ENCODE assay signal across 1 cellular context in genomic region chr6:144467921-144468320, GRCh38.
TF ChIP-seq lines count a peak whose summit lies in the region.

No MANE protein-coding gene starts in this region.

TF ChIP-seq in K562, 482 proteins besides CTCF, POLR2A, EP300 and RAD21:
- TF ChIP-seq SRSF3 (IDR thresholded peaks at IDR 0.05; ENCODE audit: insufficient read depth, low read length) (no peak), HLTF (IDR thresholded peaks at IDR 0.05) (no peak), KDM1A (IDR thresholded peaks at IDR 0.05) (no peak), TAF15 (IDR thresholded peaks at IDR 0.05; ENCODE audit: low read depth, low read length) (no peak), NFIC (IDR thresholded peaks at IDR 0.05) (no peak), POLR2B (IDR thresholded peaks at IDR 0.05; ENCODE audit: low read depth, partially characterized antibody) (no peak), JUN (IDR thresholded peaks at IDR 0.05; ENCODE audit: borderline replicate concordance, low read depth, low read length) (no peak), JUN (CRISPR knock-in tag; IDR thresholded peaks at IDR 0.05; ENCODE audit: borderline replicate concordance) (no peak), NFRKB (IDR thresholded peaks at IDR 0.05; ENCODE audit: low read depth) (no peak), SNAPC5 (CRISPR knock-in tag; IDR thresholded peaks at IDR 0.05) (no peak), SMARCC2 (IDR thresholded peaks at IDR 0.05; ENCODE audit: low read depth) (no peak), SREBF1 (IDR thresholded peaks at IDR 0.05; ENCODE audit: borderline replicate concordance, low read depth, low read length) (no peak), FIP1L1 (IDR thresholded peaks at IDR 0.05; ENCODE audit: low read depth, low read length, poor library complexity, severe bottlenecking) (no peak), TCF7L2 (IDR thresholded peaks at IDR 0.05; ENCODE audit: low read depth, low read length) (no peak), SAFB (IDR thresholded peaks at IDR 0.05; ENCODE audit: borderline replicate concordance, low read depth, low read length) (no peak), SIN3A (IDR thresholded peaks at IDR 0.05; ENCODE audit: borderline replicate concordance in 2 of 2, control insufficient read depth in 1 of 2, low read depth in 2 of 2, low read length in 2 of 2) (no peak), AFF1 (IDR thresholded peaks at IDR 0.05; ENCODE audit: low read depth in 1 of 2, partially characterized antibody in 2 of 2) (no peak)
- TF ChIP-seq, protein P1, sequence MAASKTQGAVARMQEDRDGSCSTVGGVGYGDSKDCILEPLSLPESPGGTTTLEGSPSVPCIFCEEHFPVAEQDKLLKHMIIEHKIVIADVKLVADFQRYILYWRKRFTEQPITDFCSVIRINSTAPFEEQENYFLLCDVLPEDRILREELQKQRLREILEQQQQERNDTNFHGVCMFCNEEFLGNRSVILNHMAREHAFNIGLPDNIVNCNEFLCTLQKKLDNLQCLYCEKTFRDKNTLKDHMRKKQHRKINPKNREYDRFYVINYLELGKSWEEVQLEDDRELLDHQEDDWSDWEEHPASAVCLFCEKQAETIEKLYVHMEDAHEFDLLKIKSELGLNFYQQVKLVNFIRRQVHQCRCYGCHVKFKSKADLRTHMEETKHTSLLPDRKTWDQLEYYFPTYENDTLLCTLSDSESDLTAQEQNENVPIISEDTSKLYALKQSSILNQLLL (CRISPR knock-in tag; IDR thresholded peaks at IDR 0.05; ENCODE audit: borderline replicate concordance), result no peak
- TF ChIP-seq, protein P2, sequence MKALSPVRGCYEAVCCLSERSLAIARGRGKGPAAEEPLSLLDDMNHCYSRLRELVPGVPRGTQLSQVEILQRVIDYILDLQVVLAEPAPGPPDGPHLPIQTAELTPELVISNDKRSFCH (CRISPR knock-in tag; IDR thresholded peaks at IDR 0.05), result no peak
- TF ChIP-seq, protein P2 (tag; IDR thresholded peaks at IDR 0.05), result no peak
- TF ChIP-seq, protein P3, sequence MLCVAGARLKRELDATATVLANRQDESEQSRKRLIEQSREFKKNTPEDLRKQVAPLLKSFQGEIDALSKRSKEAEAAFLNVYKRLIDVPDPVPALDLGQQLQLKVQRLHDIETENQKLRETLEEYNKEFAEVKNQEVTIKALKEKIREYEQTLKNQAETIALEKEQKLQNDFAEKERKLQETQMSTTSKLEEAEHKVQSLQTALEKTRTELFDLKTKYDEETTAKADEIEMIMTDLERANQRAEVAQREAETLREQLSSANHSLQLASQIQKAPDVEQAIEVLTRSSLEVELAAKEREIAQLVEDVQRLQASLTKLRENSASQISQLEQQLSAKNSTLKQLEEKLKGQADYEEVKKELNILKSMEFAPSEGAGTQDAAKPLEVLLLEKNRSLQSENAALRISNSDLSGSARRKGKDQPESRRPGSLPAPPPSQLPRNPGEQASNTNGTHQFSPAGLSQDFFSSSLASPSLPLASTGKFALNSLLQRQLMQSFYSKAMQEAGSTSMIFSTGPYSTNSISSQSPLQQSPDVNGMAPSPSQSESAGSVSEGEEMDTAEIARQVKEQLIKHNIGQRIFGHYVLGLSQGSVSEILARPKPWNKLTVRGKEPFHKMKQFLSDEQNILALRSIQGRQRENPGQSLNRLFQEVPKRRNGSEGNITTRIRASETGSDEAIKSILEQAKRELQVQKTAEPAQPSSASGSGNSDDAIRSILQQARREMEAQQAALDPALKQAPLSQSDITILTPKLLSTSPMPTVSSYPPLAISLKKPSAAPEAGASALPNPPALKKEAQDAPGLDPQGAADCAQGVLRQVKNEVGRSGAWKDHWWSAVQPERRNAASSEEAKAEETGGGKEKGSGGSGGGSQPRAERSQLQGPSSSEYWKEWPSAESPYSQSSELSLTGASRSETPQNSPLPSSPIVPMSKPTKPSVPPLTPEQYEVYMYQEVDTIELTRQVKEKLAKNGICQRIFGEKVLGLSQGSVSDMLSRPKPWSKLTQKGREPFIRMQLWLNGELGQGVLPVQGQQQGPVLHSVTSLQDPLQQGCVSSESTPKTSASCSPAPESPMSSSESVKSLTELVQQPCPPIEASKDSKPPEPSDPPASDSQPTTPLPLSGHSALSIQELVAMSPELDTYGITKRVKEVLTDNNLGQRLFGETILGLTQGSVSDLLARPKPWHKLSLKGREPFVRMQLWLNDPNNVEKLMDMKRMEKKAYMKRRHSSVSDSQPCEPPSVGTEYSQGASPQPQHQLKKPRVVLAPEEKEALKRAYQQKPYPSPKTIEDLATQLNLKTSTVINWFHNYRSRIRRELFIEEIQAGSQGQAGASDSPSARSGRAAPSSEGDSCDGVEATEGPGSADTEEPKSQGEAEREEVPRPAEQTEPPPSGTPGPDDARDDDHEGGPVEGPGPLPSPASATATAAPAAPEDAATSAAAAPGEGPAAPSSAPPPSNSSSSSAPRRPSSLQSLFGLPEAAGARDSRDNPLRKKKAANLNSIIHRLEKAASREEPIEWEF (CRISPR knock-in tag; IDR thresholded peaks at IDR 0.05), result no peak
- TF ChIP-seq, protein P4, sequence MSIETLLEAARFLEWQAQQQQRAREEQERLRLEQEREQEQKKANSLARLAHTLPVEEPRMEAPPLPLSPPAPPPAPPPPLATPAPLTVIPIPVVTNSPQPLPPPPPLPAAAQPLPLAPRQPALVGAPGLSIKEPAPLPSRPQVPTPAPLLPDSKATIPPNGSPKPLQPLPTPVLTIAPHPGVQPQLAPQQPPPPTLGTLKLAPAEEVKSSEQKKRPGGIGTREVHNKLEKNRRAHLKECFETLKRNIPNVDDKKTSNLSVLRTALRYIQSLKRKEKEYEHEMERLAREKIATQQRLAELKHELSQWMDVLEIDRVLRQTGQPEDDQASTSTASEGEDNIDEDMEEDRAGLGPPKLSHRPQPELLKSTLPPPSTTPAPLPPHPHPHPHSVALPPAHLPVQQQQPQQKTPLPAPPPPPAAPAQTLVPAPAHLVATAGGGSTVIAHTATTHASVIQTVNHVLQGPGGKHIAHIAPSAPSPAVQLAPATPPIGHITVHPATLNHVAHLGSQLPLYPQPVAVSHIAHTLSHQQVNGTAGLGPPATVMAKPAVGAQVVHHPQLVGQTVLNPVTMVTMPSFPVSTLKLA (conservative IDR thresholded peaks at IDR 0.05), result no peak
TF ChIP-seq in K562: peak in this region for 0.
